ENCODE assay signal across 13 cellular contexts in the genomic region with DNA sequence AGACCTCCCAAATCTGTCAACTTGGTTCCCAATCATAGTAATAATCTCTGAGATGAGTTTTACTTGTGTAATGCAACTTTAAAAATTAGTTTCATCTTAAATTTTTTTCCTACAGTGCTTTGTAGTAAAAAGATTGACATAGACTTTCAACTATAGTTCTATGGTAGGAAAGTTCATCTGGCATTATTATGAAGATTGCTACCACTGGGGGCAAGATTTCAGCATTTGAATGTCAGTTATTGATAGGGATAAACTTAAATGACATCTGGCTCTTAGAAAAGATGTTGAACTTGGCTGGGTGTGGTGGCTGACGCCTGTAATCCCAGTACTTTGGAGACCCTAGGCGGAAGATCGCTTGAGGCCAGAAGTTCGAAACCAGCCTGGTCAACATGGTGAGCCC. TPM values are rescaled to one million over a fixed set of nuclear protein-coding genes. Genes with fewer than 3 reads are reported as not detected.
DNase-seq lines count a peak whose midpoint lies in the region; ATAC-seq, FAIRE-seq and TF ChIP-seq lines count a peak whose summit lies in the region.
"Had no signal": no experiment of that assay in that cellular context is flagged by ENCODE, and none has a peak within 500 bp of the region (broad histone marks: within the 10 kb centered on the region; RNA-seq: fewer than 3 reads in every experiment).

No MANE protein-coding gene starts in this region.

- H3K4me1 ChIP-seq in RWPE2 (ENCODE audit: insufficient read depth, poor library complexity, severe bottlenecking) (peaks cover 21% of the 10 kb centered on the region), H1 (replicated peaks in 1 of 4; ENCODE audit: control insufficient read depth in 3 of 4, insufficient read depth in 4 of 4, low read length in 3 of 4) (peaks cover 0 to 10% (median 5%) of the 10 kb centered on the region in 4 experiments; a peak in 5 of 7 replicates), spleen (peaks cover 15 to 36% (median 28%) of the 10 kb centered on the region in 6 donors), ovary (ENCODE audit: insufficient read depth) (peaks cover 7% of the 10 kb centered on the region)

- H3K4me3 ChIP-seq in RWPE2 (ENCODE audit: severe bottlenecking) (no peak overlapping the region), H1 (ENCODE audit: extremely low read depth in 1 of 4, insufficient read depth in 2 of 4, low read depth in 3 of 4, low read length in 4 of 4) (no peak overlapping the region), spleen (no peak overlapping the region), ovary (no peak overlapping the region)

- H3K27ac Mint-ChIP-seq in stimulated activated naive CD8-positive, alpha-beta T cell treated with anti-CD3 and anti-CD28 coated beads, Interleukin-15, Interleukin-2, amounts not matched to agents 100 ng/mL and 50 ng/mL, for 24 hours = peak overlapping the region; percentile 90
- peak overlapping the region; percentile 86 for H3K27ac Mint-ChIP-seq in type B pancreatic cell

- no peak overlapping the region for H4K8ac ChIP-seq in H1 (ENCODE audit: extremely low read depth, insufficient read depth, low read length)

- H2AFZ ChIP-seq in H1 (ENCODE audit: low read length) = no peak overlapping the region

- no peak for TF ChIP-seq EP300 in H1 (IDR thresholded peaks at IDR 0.05; ENCODE audit: borderline replicate concordance in 1 of 2, low read depth in 2 of 2, low read length in 2 of 2)
- TF ChIP-seq EP300 in ovary (IDR thresholded peaks at IDR 0.05) = no peak

- intact Hi-C loops in spleen (cut with DNase I; ENCODE audit: low total_unique reads) (no loop called here), ovary (cut with DNase I) (loop anchor here in 1 of 4 donors (10.0 kb wide), 1 partner anchor 62 kb away; the partner anchor contains the start of gene CCDC126)

- H3K18ac ChIP-seq in H1 (ENCODE audit: extremely low read depth, low read length) = no peak overlapping the region

- no peak overlapping the region for H2AK5ac ChIP-seq in H1 (ENCODE audit: low read depth, low read length)

- H3K36me3 ChIP-seq in RWPE2 (ENCODE audit: low read depth) = peaks cover 27% of the 10 kb centered on the region
- H3K36me3 ChIP-seq in H1 (ENCODE audit: control insufficient read depth in 2 of 4, insufficient read depth in 4 of 4, low read length in 3 of 4) = peaks cover 0 to 2% (median 0%) of the 10 kb centered on the region in 4 experiments; a peak in 1 of 8 replicates
- H3K36me3 ChIP-seq in spleen = no peaks in the 10 kb centered on the region
- H3K36me3 ChIP-seq in ovary = no peaks in the 10 kb centered on the region
- H3K36me3 ChIP-seq: stomach had no signal

- CTCF ChIA-PET in H1 (lab: Charles Lee; ENCODE audit: partially characterized antibody) = interaction anchor here (1.3 to 1.6 kb wide), 2 partner anchors 11 to 14 kb away, joined by 3 to 6 read pairs; no protein-coding TSS in a partner anchor

- H3K27me3 Mint-ChIP-seq in stimulated activated naive CD8-positive, alpha-beta T cell treated with anti-CD3 and anti-CD28 coated beads, Interleukin-15, Interleukin-2, amounts not matched to agents 100 ng/mL and 50 ng/mL, for 24 hours = no peaks in the 10 kb centered on the region
- H3K27me3 Mint-ChIP-seq in type B pancreatic cell = no peaks in the 10 kb centered on the region

- H3K9me3 ChIP-seq in RWPE2 (ENCODE audit: severe bottlenecking) (no peaks in the 10 kb centered on the region), H1 (ENCODE audit: insufficient read depth in 2 of 2, low read depth in 1 of 2, low read length in 1 of 2) (no peaks in the 10 kb centered on the region), spleen (no peaks in the 10 kb centered on the region), ovary (no peaks in the 10 kb centered on the region)
- H3K9me3 ChIP-seq: stomach had no signal

- no peaks in the 10 kb centered on the region for H3K27me3 ChIP-seq in RWPE2 (ENCODE audit: insufficient read depth, poor library complexity, severe bottlenecking)
- H3K27me3 ChIP-seq in H1 (replicated peaks in 1 of 4; ENCODE audit: control insufficient read depth in 3 of 4, extremely low read depth in 1 of 4, insufficient read depth in 3 of 4, low read length in 3 of 4) = no peaks in the 10 kb centered on the region
- H3K27me3 ChIP-seq in spleen (replicated peaks in 1 of 7) = no peaks in the 10 kb centered on the region
- no peaks in the 10 kb centered on the region for H3K27me3 ChIP-seq in ovary
- H3K27me3 ChIP-seq: stomach had no signal

- no peak overlapping the region for H3K9ac ChIP-seq in H1 (replicated peaks in 1 of 4; ENCODE audit: extremely low read depth in 1 of 4, low read depth in 3 of 4, low read length in 3 of 4)

- H2BK120ac ChIP-seq in H1 (replicated peaks; ENCODE audit: low read depth, low read length) = no peak overlapping the region

- peak overlapping the region; percentile 31 to 66; a peak in 2 of 4 replicates for H3K4me2 ChIP-seq in H1 (ENCODE audit: insufficient read depth in 1 of 2, low read depth in 2 of 2, low read length in 2 of 2)

- no peak overlapping the region for H4K5ac ChIP-seq in H1 (ENCODE audit: insufficient read length, low read depth, low read length)

- ATAC-seq in stimulated activated naive CD8-positive, alpha-beta T cell treated with anti-CD3 and anti-CD28 coated beads, Interleukin-15, Interleukin-2, amounts not matched to agents 100 U/mL and 50 U/mL, for 24 hours = no peak
- no peak for ATAC-seq in RWPE2 (ENCODE audit: low read depth)

- peaks cover 32 to 37% of the 10 kb centered on the region in 2 experiments for H3K79me2 ChIP-seq in H1 (ENCODE audit: control insufficient read depth in 1 of 2, insufficient read depth in 2 of 2, low read length in 2 of 2)

- WGBS in H1 (ENCODE audit: extremely low coverage in 1 of 2, insufficient coverage in 1 of 2, insufficient read length in 1 of 2, insufficient replicate concordance in 2 of 2, low coverage in 1 of 2, low lambda C conversion rate in 2 of 2, missing lambda C conversion rate in 1 of 2), 2 experiments = 88% methylated on average over 4 of the region's 4 CpGs; no CpG with 5 or more reads in 1 of the 2 experiments
- WGBS in spleen, 5 donors = 88 to 97% (median 94%) methylated on average over 4 of the region's 4 CpGs
- 96 to 97% (median 97%) methylated on average over 4 of the region's 4 CpGs for WGBS in ovary, 3 donors

- no peaks in the 10 kb centered on the region for H3K9me3 Mint-ChIP-seq in stimulated activated naive CD8-positive, alpha-beta T cell treated with anti-CD3 and anti-CD28 coated beads, Interleukin-15, Interleukin-2, amounts not matched to agents 100 ng/mL and 50 ng/mL, for 24 hours
- no peaks in the 10 kb centered on the region for H3K9me3 Mint-ChIP-seq in type B pancreatic cell

- no peak for TF ChIP-seq POLR2A in H1 (IDR thresholded peaks at IDR 0.05; ENCODE audit: control extremely low read depth in 1 of 2, low read depth in 2 of 2, low read length in 2 of 2)
- no peak for TF ChIP-seq POLR2A in spleen (IDR thresholded peaks at IDR 0.05)
- no peak for TF ChIP-seq POLR2A in ovary (IDR thresholded peaks at IDR 0.05)

- POLR2A ChIA-PET in H1 (lab: Charles Lee; ENCODE audit: partially characterized antibody) = interaction anchor here (0.6 to 5.8 kb wide), 7 partner anchors 8 to 281 kb away, joined by 3 to 52 read pairs (median 4); no protein-coding TSS in a partner anchor

- DNase-seq in stimulated activated naive CD8-positive, alpha-beta T cell treated with anti-CD3 and anti-CD28 coated beads, Interleukin-15, Interleukin-2, amounts not matched to agents 100 U/mL and 50 U/mL, for 24 hours = no peak
- DNase-seq in RWPE2 (ENCODE audit: low spot score) (no peak), H1 (ENCODE audit: low read depth in 1 of 2, low spot score in 2 of 2) (no peak), type B pancreatic cell (ENCODE audit: extremely low spot score, unreplicated experiment) (no peak), medulla oblongata (ENCODE audit: extremely low spot score) (no peak), spleen (no peak), ovary (no peak)
- DNase-seq: activated effector memory CD4-positive, alpha-beta T cell treated with anti-CD3 and anti-CD28 coated beads, Interleukin-2, amount 50 U/mL, for 16 hours; dermis blood vessel endothelial cell; NCI-H1694; occipital lobe; stomach had no signal

- peaks cover 11 to 19% of the 10 kb centered on the region in 2 experiments for H4K20me1 ChIP-seq in H1 (replicated peaks in 1 of 2; ENCODE audit: control insufficient read depth in 1 of 2, insufficient read depth in 2 of 2, low read length in 2 of 2)

- H3K27ac ChIP-seq in RWPE2 (ENCODE audit: poor library complexity, severe bottlenecking) (no peak overlapping the region), H1 (ENCODE audit: low read depth, low read length) (no peak overlapping the region), spleen (no peak overlapping the region), ovary (no peak overlapping the region)

- no peak overlapping the region for H3K23ac ChIP-seq in H1 (ENCODE audit: insufficient read length)

- no peak overlapping the region for H2BK20ac ChIP-seq in H1 (ENCODE audit: low read length)

- no peak overlapping the region for H2BK12ac ChIP-seq in H1 (ENCODE audit: low read depth, low read length)

- H3K79me1 ChIP-seq in H1 (ENCODE audit: low read depth, low read length) = no peaks in the 10 kb centered on the region

- H3K4me1 Mint-ChIP-seq in stimulated activated naive CD8-positive, alpha-beta T cell treated with anti-CD3 and anti-CD28 coated beads, Interleukin-15, Interleukin-2, amounts not matched to agents 100 ng/mL and 50 ng/mL, for 24 hours (ENCODE audit: low read depth) = peaks cover 33% of the 10 kb centered on the region
- peaks cover 25% of the 10 kb centered on the region for H3K4me1 Mint-ChIP-seq in type B pancreatic cell (ENCODE audit: unreplicated experiment)

- H3K14ac ChIP-seq in H1 (ENCODE audit: insufficient read length) = no peak overlapping the region

- H3K56ac ChIP-seq in H1 (replicated peaks; ENCODE audit: insufficient read length, low read depth, low read length) = no peak overlapping the region

- peak overlapping the region; percentile 65 for H3K4me3 Mint-ChIP-seq in stimulated activated naive CD8-positive, alpha-beta T cell treated with anti-CD3 and anti-CD28 coated beads, Interleukin-15, Interleukin-2, amounts not matched to agents 100 ng/mL and 50 ng/mL, for 24 hours
- H3K4me3 Mint-ChIP-seq in type B pancreatic cell = peak overlapping the region; percentile 74

- peak; percentile 21 for TF ChIP-seq CTCF in RWPE2 (IDR thresholded peaks at IDR 0.05; ENCODE audit: poor library complexity, severe bottlenecking)
- TF ChIP-seq CTCF in H1 (IDR thresholded peaks at IDR 0.05; ENCODE audit: control extremely low read depth in 1 of 3, insufficient read depth in 1 of 3, low read depth in 1 of 3, low read length in 3 of 3) = no peak
- TF ChIP-seq CTCF in type B pancreatic cell (conservative IDR thresholded peaks at IDR 0.05) = peak; percentile 45
- no peak for TF ChIP-seq CTCF in spleen (IDR thresholded peaks at IDR 0.05 in 8 of 11, conservative IDR thresholded peaks at IDR 0.05 in 3 of 11)
- TF ChIP-seq CTCF in ovary (IDR thresholded peaks at IDR 0.05) = no peak

- H3K23me2 ChIP-seq in H1 (ENCODE audit: low read depth, low read length) = no peaks in the 10 kb centered on the region; the same call in 1 of the 2 replicates

- no peak for FAIRE-seq in H1 (lab: Jason Lieb, UNC)

- H4K91ac ChIP-seq in H1 (replicated peaks; ENCODE audit: insufficient read length, low read length) = no peak overlapping the region

- TF ChIP-seq RAD21 in H1 (IDR thresholded peaks at IDR 0.05 in 1 of 2, conservative IDR thresholded peaks at IDR 0.05 in 1 of 2; ENCODE audit: low read depth in 2 of 2, low read length in 2 of 2) = no peak

- no peak overlapping the region for H2BK15ac ChIP-seq in H1 (ENCODE audit: low read length)

- no peak overlapping the region for H2BK5ac ChIP-seq in H1 (ENCODE audit: low read depth, low read length)

- peaks cover 24% of the 10 kb centered on the region for H3K36me3 Mint-ChIP-seq in stimulated activated naive CD8-positive, alpha-beta T cell treated with anti-CD3 and anti-CD28 coated beads, Interleukin-15, Interleukin-2, amounts not matched to agents 100 ng/mL and 50 ng/mL, for 24 hours (ENCODE audit: low read depth)
- peaks cover 21% of the 10 kb centered on the region for H3K36me3 Mint-ChIP-seq in type B pancreatic cell

- no peak overlapping the region for H3K4ac ChIP-seq in H1 (replicated peaks; ENCODE audit: insufficient read length, low read depth, low read length)

RNA-seq across cellular contexts. Expression of gene TRA2A, which starts 1.4 kb away (rescaled TPM):
- total RNA-seq in H1 (2021; fragmentation: NEBNext Ultra II Directional; extraction: Animal tissue kit (Norgen Biotek cat#: 25700)) = 122 and 125 TPM in 2 replicates
- polyA plus RNA-seq in H1 (2011; rRNA removed) (54.4 and 116 TPM in 2 replicates), spleen (10 to 100 TPM; 67.3 to 89.7 (median 85.7) TPM), ovary (10 to 100 TPM; 82.7 to 97.2 TPM)
- 69.8 TPM for polyA plus RNA-seq in H1 (2011; cell fraction: cytosol; rRNA removed)
- polyA plus RNA-seq in H1 (2011; cell fraction: nucleus; rRNA removed) = 38.2 TPM
- polyA plus RNA-seq in H1 (2012, experiment 1 of 2) = 80.3 to 93.1 TPM (median 84.8 TPM) in 4 replicates
- polyA plus RNA-seq in H1 (2012, experiment 2 of 2) = 11.4 TPM
- polyA plus RNA-seq in H1 (2013, experiment 1 of 2) = 75.1 TPM
- polyA plus RNA-seq in H1 (2013, experiment 2 of 2) = 77.3 TPM
- polyA minus RNA-seq in H1 (2011; rRNA and poly(A)+ RNA removed) = 77.5 and 105 TPM in 2 replicates
- 84.0 TPM for polyA minus RNA-seq in H1 (2011; cell fraction: cytosol; rRNA and poly(A)+ RNA removed)
- 87.1 TPM for polyA minus RNA-seq in H1 (2011; cell fraction: nucleus; rRNA and poly(A)+ RNA removed)
- total RNA-seq in type B pancreatic cell (ENCODE audit: low replicate concordance) (97.9 and 116 TPM in 2 replicates), spleen (10 to 100 TPM; 59.2 to 98.7 (median 89.6) TPM), ovary (10 to 100 TPM; 54.1 to 81.7 (median 71.9) TPM)

Comparison
In these comparisons a context has a peak if more than half of its experiments do, and no peak if none do; other contexts are left out.
1. CTCF ChIP-seq: peak in RWPE2 (single experiment) and type B pancreatic cell (single experiment); none in H1 (0 of 3), spleen (0 of 11) and ovary (0 of 3).